ENCODE assay signal across 27 cellular contexts in the genomic region with DNA sequence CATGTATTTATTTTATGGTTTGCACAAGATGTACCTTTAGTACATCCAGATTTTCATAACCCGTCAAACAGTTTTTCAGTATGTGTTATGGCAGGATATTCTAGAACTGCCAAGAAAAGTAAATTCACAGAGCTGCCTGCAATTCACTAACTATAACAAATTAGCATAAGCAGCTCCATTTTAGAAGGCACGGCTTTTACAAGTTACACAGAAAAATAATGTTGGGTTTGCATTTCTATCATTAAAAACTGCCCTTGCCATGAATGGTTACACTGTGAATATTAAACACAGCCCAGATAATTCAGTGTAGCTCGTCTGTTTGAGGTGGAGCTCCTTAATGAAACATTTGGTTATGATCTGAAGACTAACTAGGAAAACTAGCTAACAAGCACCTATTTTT.
"Had no signal": no experiment of that assay in that cellular context is flagged by ENCODE, and none has a peak within 500 bp of the region (broad histone marks: within the 10 kb centered on the region; RNA-seq: fewer than 3 reads in every experiment).

No MANE protein-coding gene starts in this region.

- H3K9me3 ChIP-seq: adrenal gland, left lung, lower lobe of right lung, spleen, transverse colon had no signal

- DNase-seq: activated CD4-positive, alpha-beta T cell treated with anti-CD3 and anti-CD28 coated beads for 36 hours; activated CD4-positive, alpha-beta T cell treated with anti-CD3 and anti-CD28 coated beads, Interleukin-2, amount 50 U/mL, for 4 hours; activated CD4-positive, CD25-positive, alpha-beta regulatory T cell; activated effector memory CD4-positive, alpha-beta T cell treated with anti-CD3 and anti-CD28 coated beads, Interleukin-2, amount 50 U/mL, for 16 hours; activated naive CD4-positive, alpha-beta T cell treated with anti-CD3 and anti-CD28 coated beads for 36 hours; activated naive CD8-positive, alpha-beta T cell treated with anti-CD3 and anti-CD28 coated beads for 36 hours; activated T-cell treated with anti-CD3 and anti-CD28 coated beads for 4 hours; adrenal gland; aorta; caudate nucleus; cortex of kidney; effector memory CD8-positive, alpha-beta T cell; heart left ventricle; left lung; lower lobe of right lung; mesenchymal stem cell; natural killer cell; posterior cingulate gyrus; spleen; stimulated activated naive CD4-positive, alpha-beta T cell; T-helper 1 cell; transverse colon had no signal

- H3K27ac Mint-ChIP-seq: activated CD4-positive, alpha-beta T cell treated with anti-CD3 and anti-CD28 coated beads for 36 hours; activated naive CD4-positive, alpha-beta T cell treated with anti-CD3 and anti-CD28 coated beads for 36 hours; activated naive CD8-positive, alpha-beta T cell treated with anti-CD3 and anti-CD28 coated beads for 36 hours; effector memory CD8-positive, alpha-beta T cell; T-helper 2 cell treated with Interferon-gamma antibody and Interleukin-4, amounts not matched to agents 5 μg/mL and 100 μg/mL, for 36 hours had no signal

- H3K36me3 Mint-ChIP-seq: natural killer cell had no signal

- H3K9me3 Mint-ChIP-seq: activated naive CD4-positive, alpha-beta T cell treated with anti-CD3 and anti-CD28 coated beads for 36 hours; effector memory CD8-positive, alpha-beta T cell; natural killer cell had no signal

- ATAC-seq: activated CD4-positive, alpha-beta T cell treated with anti-CD3 and anti-CD28 coated beads for 36 hours; effector memory CD8-positive, alpha-beta T cell; esophagus mucosa; foreskin keratinocyte; heart left ventricle; left lung; lower lobe of right lung; natural killer cell; sciatic nerve had no signal

- H3K4me3 Mint-ChIP-seq: activated CD4-positive, alpha-beta T cell treated with anti-CD3 and anti-CD28 coated beads for 36 hours; activated naive CD4-positive, alpha-beta T cell treated with anti-CD3 and anti-CD28 coated beads for 36 hours; activated naive CD8-positive, alpha-beta T cell treated with anti-CD3 and anti-CD28 coated beads for 36 hours; effector memory CD8-positive, alpha-beta T cell; natural killer cell; T-helper 2 cell treated with Interferon-gamma antibody and Interleukin-4, amounts not matched to agents 5 μg/mL and 100 μg/mL, for 36 hours had no signal

- H3K4me1 ChIP-seq: foreskin keratinocyte had no signal

- FAIRE-seq: endothelial cell of umbilical vein had no signal

- H3K27me3 Mint-ChIP-seq: activated CD4-positive, alpha-beta T cell treated with anti-CD3 and anti-CD28 coated beads for 36 hours; activated naive CD8-positive, alpha-beta T cell treated with anti-CD3 and anti-CD28 coated beads for 36 hours; effector memory CD8-positive, alpha-beta T cell had no signal

- H3K27ac ChIP-seq: adrenal gland, foreskin keratinocyte, heart left ventricle, left lung, lower lobe of right lung, spleen, transverse colon had no signal

- H3K27me3 ChIP-seq: adrenal gland, foreskin keratinocyte, heart left ventricle, left lung, spleen, transverse colon had no signal

- H3K4me3 ChIP-seq: adrenal gland, heart left ventricle, left lung, lower lobe of right lung, spleen, transverse colon had no signal

- H3K36me3 ChIP-seq: adrenal gland, heart left ventricle, left lung, lower lobe of right lung, spleen, transverse colon had no signal
